ENCODE assay signal across 9 cellular contexts in the genomic region with DNA sequence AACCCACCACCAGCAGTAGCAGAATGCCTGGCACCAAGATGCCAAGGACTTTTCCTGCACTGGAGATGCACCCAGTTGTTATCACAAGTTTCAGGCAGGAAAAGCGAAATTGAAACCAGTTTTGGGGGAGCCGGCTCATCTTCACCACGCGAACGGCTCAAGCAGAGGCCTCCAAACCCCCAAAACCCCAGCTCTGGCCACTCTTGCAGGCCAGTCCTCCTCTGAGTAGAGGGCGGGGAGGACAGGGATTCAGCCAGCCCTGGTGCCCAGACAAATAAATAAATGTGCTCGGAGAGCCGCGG. TPM values are rescaled to one million over a fixed set of nuclear protein-coding genes. Genes with fewer than 3 reads are reported as not detected.
A peak's percentile ranks its signal among the peaks of the same experiment; 100 is the strongest.
DNase-seq lines count a peak whose midpoint lies in the region; ATAC-seq, FAIRE-seq and TF ChIP-seq lines count a peak whose summit lies in the region.
"Had no signal": no experiment of that assay in that cellular context is flagged by ENCODE, and none has a peak within 500 bp of the region (broad histone marks: within the 10 kb centered on the region; RNA-seq: fewer than 3 reads in every experiment).

No MANE protein-coding gene starts in this region.

- peak overlapping the region; percentile 82 for H2AFZ ChIP-seq in OCI-LY7 (ENCODE audit: low read length)
- H2AFZ ChIP-seq in HepG2 (ENCODE audit: low read length), result peak overlapping the region; percentile 95

- in situ Hi-C loops in HepG2 (cut with HindIII; ENCODE audit: extremely low pct_ligation_motif_present, low pct_unique_long_range_greater_than_20kb), result loop anchor here (5.0 to 10.0 kb wide), 3 partner anchors 75 to 948 kb away; no protein-coding TSS in a partner anchor

- H3K36me3 Mint-ChIP-seq in CD8-positive, alpha-beta memory T cell, result peaks cover 0 to 30% (median 0%) of the 10 kb centered on the region in 3 donors

- CTCF ChIA-PET in CD8-positive, alpha-beta memory T cell (lab: Charles Lee), result interaction anchor here (0.9 to 6.4 kb wide), 18 partner anchors 9 to 234 kb away, joined by 3 to 144 read pairs (median 8); a partner anchor contains a TSS
- CTCF ChIA-PET in OCI-LY7 (lab: Charles Lee; ENCODE audit: unreplicated experiment), result interaction anchor here (0.6 to 2.2 kb wide), 4 partner anchors 29 to 233 kb away, joined by 3 to 19 read pairs (median 5); no protein-coding TSS in a partner anchor
- CTCF ChIA-PET in HepG2 (lab: Yijun Ruan, JAX; ENCODE audit: low intra/inter-chr PET ratio, low total read pairs), result interaction anchor here (4.5 kb wide), 1 partner anchor 75 kb away, joined by 79 read pairs; no protein-coding TSS in a partner anchor

- H3K9me2 ChIP-seq in OCI-LY7 (ENCODE audit: insufficient read depth, low read length), result no peaks in the 10 kb centered on the region

- WGBS in HepG2 (ENCODE audit: low lambda C conversion rate), result 2% methylated on average over 9 of the region's 9 CpGs

- H3K4me1 Mint-ChIP-seq in CD8-positive, alpha-beta memory T cell, result peaks cover 46 to 57% (median 50%) of the 10 kb centered on the region in 3 donors

- no peaks in the 10 kb centered on the region for H4K20me1 ChIP-seq in OCI-LY7 (ENCODE audit: insufficient read depth, low read length)
- H4K20me1 ChIP-seq in HepG2 (ENCODE audit: insufficient read depth, low read length), result no peaks in the 10 kb centered on the region

- FAIRE-seq in bronchial epithelial cell (lab: Jason Lieb, UNC), result no peak
- no peak for FAIRE-seq in HepG2 (lab: Jason Lieb, UNC)

- peak overlapping the region; percentile 88 to 99 (median 96) for H3K27ac Mint-ChIP-seq in CD8-positive, alpha-beta memory T cell

- BruUV-seq in OCI-LY7 (replicated peaks; lab: Mats Ljungman, UMichigan), result no TSS peak
- BruUV-seq in HepG2 (replicated peaks; lab: Mats Ljungman, UMichigan), result TSS peak; percentile 76

- no peaks in the 10 kb centered on the region for H3K27me3 Mint-ChIP-seq in CD8-positive, alpha-beta memory T cell

- H3K4me3 Mint-ChIP-seq in CD8-positive, alpha-beta memory T cell, result peak overlapping the region; percentile 95 to 100 (median 99)

- no peak for TF ChIP-seq POLR2A in HepG2 (IDR thresholded peaks at IDR 0.05; ENCODE audit: insufficient read depth in 1 of 2, low read depth in 2 of 2, low read length in 2 of 2)

- H3K9me3 ChIP-seq in CD8-positive, alpha-beta memory T cell (ENCODE audit: low read length), result no peaks in the 10 kb centered on the region
- H3K9me3 ChIP-seq in OCI-LY7 (ENCODE audit: low read length), result no peaks in the 10 kb centered on the region
- H3K9me3 ChIP-seq in HepG2 (ENCODE audit: low read length), result no peaks in the 10 kb centered on the region
- no peaks in the 10 kb centered on the region for H3K9me3 ChIP-seq in thoracic aorta

- TF ChIP-seq EP300 in HepG2 (IDR thresholded peaks at IDR 0.05; ENCODE audit: low read depth in 2 of 2, low read length in 2 of 2) (no peak), HepG2 (CRISPR knock-in tag; IDR thresholded peaks at IDR 0.05; ENCODE audit: borderline replicate concordance) (no peak)

- no peaks in the 10 kb centered on the region for H3K27me3 ChIP-seq in CD8-positive, alpha-beta memory T cell (ENCODE audit: insufficient read depth, low read length, poor library complexity, severe bottlenecking)
- no peaks in the 10 kb centered on the region for H3K27me3 ChIP-seq in bronchial epithelial cell (ENCODE audit: control insufficient read depth, insufficient read depth, low read length)
- no peaks in the 10 kb centered on the region; a peak in 1 of 5 replicates for H3K27me3 ChIP-seq in HepG2 (ENCODE audit: control insufficient read depth in 1 of 2, insufficient read depth in 2 of 2, low read length in 2 of 2)
- no peaks in the 10 kb centered on the region for H3K27me3 ChIP-seq in thoracic aorta (replicated peaks; ENCODE audit: insufficient read depth)

- peak overlapping the region; percentile 65 for H3K9ac ChIP-seq in HepG2 (ENCODE audit: insufficient read depth, low read depth, low read length)

- POLR2A ChIA-PET in CD8-positive, alpha-beta memory T cell (lab: Charles Lee), result no interaction called here
- POLR2A ChIA-PET in OCI-LY7 (lab: Charles Lee) (interaction anchor here (0.6 to 1.7 kb wide), 4 partner anchors 30 to 232 kb away, joined by 3 to 12 read pairs (median 3); a partner anchor contains a TSS), HepG2 (lab: Yijun Ruan, JAX) (interaction anchor here (1.4 to 1.9 kb wide), 5 partner anchors 15 to 78 kb away, joined by 3 to 23 read pairs (median 7); a partner anchor contains a TSS)

- DNase-seq in CD8-positive, alpha-beta memory T cell, result peak in 4 of 5 donors; percentile 16 to 62 (median 46)
- DNase-seq in OCI-LY7 (ENCODE audit: low spot score) (peak; percentile 29), bronchial epithelial cell (ENCODE audit: low read depth) (no peak), HepG2 (ENCODE audit: low spot score) (no peak), thoracic aorta (ENCODE audit: low spot score) (no peak), GM03348 (ENCODE audit: low spot score) (no peak), NCI-H2107 (lab: John Stamatoyannopoulos, UW) (no peak)

- H3K36me3 ChIP-seq in CD8-positive, alpha-beta memory T cell (ENCODE audit: insufficient read depth, low read length), result no peaks in the 10 kb centered on the region
- H3K36me3 ChIP-seq in OCI-LY7 (ENCODE audit: insufficient read depth, low read length) (no peaks in the 10 kb centered on the region), bronchial epithelial cell (ENCODE audit: control insufficient read depth, insufficient read depth, low read length) (no peaks in the 10 kb centered on the region), HepG2 (replicated peaks in 1 of 2; ENCODE audit: control insufficient read depth in 1 of 2, insufficient read depth in 2 of 2, low read length in 2 of 2) (no peaks in the 10 kb centered on the region), thoracic aorta (no peaks in the 10 kb centered on the region)

- H3K4me2 ChIP-seq in OCI-LY7 (ENCODE audit: low read length) (peak overlapping the region; percentile 96), HepG2 (ENCODE audit: low read depth, low read length) (peak overlapping the region; percentile 98)

- ATAC-seq in GM21526 (IDR thresholded peaks at IDR 0.05; ENCODE audit: low FRiP score, unreplicated experiment) (peak; percentile 1), HepG2 (no peak), thoracic aorta (ENCODE audit: insufficient number of reproducible peaks, low FRiP score, low read depth) (no peak)

- intact Hi-C loops in OCI-LY7 (cut with micrococcal nuclease; ENCODE audit: unreplicated experiment) (loop anchor here (2.0 to 5.0 kb wide), 3 partner anchors 36 to 955 kb away; a partner anchor contains a TSS), HepG2 (cut with micrococcal nuclease; ENCODE audit: unreplicated experiment) (loop anchor here (1.0 kb wide), 1 partner anchor 110 kb away; no protein-coding TSS in a partner anchor)

- H3K4me1 ChIP-seq in CD8-positive, alpha-beta memory T cell (ENCODE audit: insufficient read depth, low read length), result peaks cover 31% of the 10 kb centered on the region
- H3K4me1 ChIP-seq in OCI-LY7 (ENCODE audit: insufficient read depth, low read length, poor library complexity, severe bottlenecking) (peaks cover 18% of the 10 kb centered on the region), HepG2 (ENCODE audit: insufficient read depth, low read length) (peaks cover 24% of the 10 kb centered on the region), thoracic aorta (ENCODE audit: control insufficient read depth in 1 of 2, low read depth in 2 of 2) (peaks cover 8 to 20% of the 10 kb centered on the region in 2 donors)

- H3K4me3 ChIP-seq in CD8-positive, alpha-beta memory T cell (ENCODE audit: low read length), result peak overlapping the region; percentile 92
- H3K4me3 ChIP-seq in OCI-LY7 (ENCODE audit: low read depth, low read length, poor library complexity, severe bottlenecking), result peak overlapping the region; percentile 81
- H3K4me3 ChIP-seq in bronchial epithelial cell (ENCODE audit: low read depth, low read length), result peak overlapping the region; percentile 54
- H3K4me3 ChIP-seq in HepG2 (replicated peaks in 1 of 3; ENCODE audit: insufficient read depth in 1 of 3, low read depth in 2 of 3, low read length in 3 of 3), result peak overlapping the region; percentile 82 to 98 (median 84)
- peak overlapping the region; percentile 86 for H3K4me3 ChIP-seq in thoracic aorta

- peak overlapping the region; percentile 86 for H3K27ac ChIP-seq in CD8-positive, alpha-beta memory T cell (ENCODE audit: low read depth, low read length)
- H3K27ac ChIP-seq in OCI-LY7 (ENCODE audit: low read depth, low read length, poor library complexity, severe bottlenecking) (peak overlapping the region; percentile 22), HepG2 (ENCODE audit: extremely low read length, insufficient read depth, low read length) (no peak overlapping the region), thoracic aorta (peak overlapping the region; percentile 40 to 59)

- peaks cover 16% of the 10 kb centered on the region; the same call in 1 of the 2 replicates for H3K79me2 ChIP-seq in OCI-LY7 (ENCODE audit: insufficient read depth, low read depth, low read length)
- no peaks in the 10 kb centered on the region for H3K79me2 ChIP-seq in HepG2 (ENCODE audit: insufficient read depth, low read length)

- TF ChIP-seq RAD21 in HepG2 (CRISPR knock-in tag; IDR thresholded peaks at IDR 0.05), result no peak

- H3K9me3 Mint-ChIP-seq in CD8-positive, alpha-beta memory T cell, result no peaks in the 10 kb centered on the region

- TF ChIP-seq CTCF in OCI-LY7 (conservative IDR thresholded peaks at IDR 0.05; ENCODE audit: low read length), result no peak
- no peak for TF ChIP-seq CTCF in bronchial epithelial cell (IDR thresholded peaks at IDR 0.05; ENCODE audit: insufficient read depth, low read length, severe bottlenecking)
- no peak for TF ChIP-seq CTCF in HepG2 (CRISPR knock-in tag; IDR thresholded peaks at IDR 0.05)
- no peak for TF ChIP-seq CTCF in thoracic aorta (IDR thresholded peaks at IDR 0.05)

RNA-seq across cellular contexts. Expression of a gene that starts 0.3 kb away (rescaled TPM):
- total RNA-seq in CD8-positive, alpha-beta memory T cell, result 10 to 100 TPM; 74.9 to 79.2 TPM
- polyA plus RNA-seq in CD8-positive, alpha-beta memory T cell, result 286 TPM
- total RNA-seq in OCI-LY7 (2014; rRNA removed; shearing (Covaris generic)), result 64.7 and 68.9 TPM in 2 replicates
- total RNA-seq in OCI-LY7 (2022) (51.7 and 56.1 TPM in 2 replicates), bronchial epithelial cell (7.4 and 13.6 TPM in 2 replicates), HepG2 (2016; rRNA removed; fragmentation: Illumina TruSeq; extraction: Trizol) (30.3 and 37.6 TPM in 2 replicates), thoracic aorta (10 to 100 TPM; 22.6 to 45.8 TPM)
- total RNA-seq in HepG2 (2016; cell fraction: cytosol; rRNA removed; fragmentation: Illumina TruSeq; extraction: Trizol; ENCODE audit: low read depth), result 17.4 and 20.5 TPM in 2 replicates
- 27.8 and 37.8 TPM in 2 replicates for total RNA-seq in HepG2 (2016; cell fraction: insoluble cytoplasmic fraction; rRNA removed; fragmentation: Illumina TruSeq; extraction: Trizol)
- 26.3 and 29.3 TPM in 2 replicates for total RNA-seq in HepG2 (2016; cell fraction: membrane; rRNA removed; fragmentation: Illumina TruSeq; extraction: Trizol)
- 9.1 and 12.2 TPM in 2 replicates for total RNA-seq in HepG2 (2016; cell fraction: nucleus; rRNA removed; fragmentation: Illumina TruSeq; extraction: Trizol)
- 30.4 and 38.3 TPM in 2 replicates for polyA plus RNA-seq in HepG2 (2011; rRNA removed)
- polyA plus RNA-seq in HepG2 (2011; cell fraction: cytosol; rRNA removed), result 42.3 and 44.9 TPM in 2 replicates
- 12.0 and 15.7 TPM in 2 replicates for polyA plus RNA-seq in HepG2 (2011; cell fraction: nucleus; rRNA removed)
- polyA plus RNA-seq in HepG2 (2012), result 27.5 and 35.0 TPM in 2 replicates
- polyA plus RNA-seq in HepG2 (2016; cell fraction: cytosol; fragmentation: Illumina TruSeq; extraction: Trizol; ENCODE audit: low read depth), result 27.4 and 32.1 TPM in 2 replicates
- polyA plus RNA-seq in HepG2 (2016; cell fraction: insoluble cytoplasmic fraction; fragmentation: Illumina TruSeq; extraction: Trizol; ENCODE audit: low read depth), result 54.7 and 56.6 TPM in 2 replicates
- polyA plus RNA-seq in HepG2 (2016; cell fraction: membrane; fragmentation: Illumina TruSeq; extraction: Trizol; ENCODE audit: low read depth), result 33.1 and 34.4 TPM in 2 replicates
- polyA plus RNA-seq in HepG2 (2016; cell fraction: nucleus; fragmentation: Illumina TruSeq; extraction: Trizol; ENCODE audit: insufficient read depth, low read depth), result 19.0 and 19.8 TPM in 2 replicates
- polyA minus RNA-seq in HepG2 (2011; rRNA and poly(A)+ RNA removed; ENCODE audit: low replicate concordance), result 2.5 and 57.1 TPM in 2 replicates
- polyA minus RNA-seq in HepG2 (2011; cell fraction: cytosol; rRNA and poly(A)+ RNA removed), result 10.2 and 16.3 TPM in 2 replicates
- polyA minus RNA-seq in HepG2 (2011; cell fraction: nucleus; rRNA and poly(A)+ RNA removed), result 3.5 and 6.6 TPM in 2 replicates

RNA-seq across cellular contexts. Expression of a gene that starts 29.8 kb away (rescaled TPM):
- total RNA-seq in CD8-positive, alpha-beta memory T cell, result not detected
- 0.16 TPM for polyA plus RNA-seq in CD8-positive, alpha-beta memory T cell
- not detected in 2 replicates for total RNA-seq in OCI-LY7 (2014; rRNA removed; shearing (Covaris generic))
- total RNA-seq in OCI-LY7 (2022) (not detected in 2 replicates), bronchial epithelial cell (not detected in 2 replicates), HepG2 (2016; rRNA removed; fragmentation: Illumina TruSeq; extraction: Trizol) (not detected in 2 replicates), thoracic aorta (not detected)
- total RNA-seq in HepG2 (2016; cell fraction: cytosol; rRNA removed; fragmentation: Illumina TruSeq; extraction: Trizol; ENCODE audit: low read depth), result not detected in 2 replicates
- total RNA-seq in HepG2 (2016; cell fraction: insoluble cytoplasmic fraction; rRNA removed; fragmentation: Illumina TruSeq; extraction: Trizol), result not detected in 2 replicates
- total RNA-seq in HepG2 (2016; cell fraction: membrane; rRNA removed; fragmentation: Illumina TruSeq; extraction: Trizol), result not detected in 2 replicates
- not detected in 2 replicates for total RNA-seq in HepG2 (2016; cell fraction: nucleus; rRNA removed; fragmentation: Illumina TruSeq; extraction: Trizol)
- polyA plus RNA-seq in HepG2 (2011; rRNA removed), result 0.04 TPM in 1 of 2 replicates, not detected in the other
- polyA plus RNA-seq in HepG2 (2011; cell fraction: cytosol; rRNA removed), result not detected in 2 replicates
- not detected in 2 replicates for polyA plus RNA-seq in HepG2 (2011; cell fraction: nucleus; rRNA removed)
- not detected in 2 replicates for polyA plus RNA-seq in HepG2 (2012)
- polyA plus RNA-seq in HepG2 (2016; cell fraction: cytosol; fragmentation: Illumina TruSeq; extraction: Trizol; ENCODE audit: low read depth), result not detected in 2 replicates
- polyA plus RNA-seq in HepG2 (2016; cell fraction: insoluble cytoplasmic fraction; fragmentation: Illumina TruSeq; extraction: Trizol; ENCODE audit: low read depth), result not detected in 2 replicates
- polyA plus RNA-seq in HepG2 (2016; cell fraction: membrane; fragmentation: Illumina TruSeq; extraction: Trizol; ENCODE audit: low read depth), result not detected in 2 replicates
- polyA plus RNA-seq in HepG2 (2016; cell fraction: nucleus; fragmentation: Illumina TruSeq; extraction: Trizol; ENCODE audit: insufficient read depth, low read depth), result not detected in 2 replicates
- polyA minus RNA-seq in HepG2 (2011; rRNA and poly(A)+ RNA removed; ENCODE audit: low replicate concordance), result not detected in 2 replicates
- polyA minus RNA-seq in HepG2 (2011; cell fraction: cytosol; rRNA and poly(A)+ RNA removed), result not detected in 2 replicates
- not detected in 2 replicates for polyA minus RNA-seq in HepG2 (2011; cell fraction: nucleus; rRNA and poly(A)+ RNA removed)
- total RNA-seq: T-helper 1 cell treated with Interleukin-12 subunit alpha and Interleukin-12 subunit beta and Interleukin-4 antibody, amounts not matched to agents 30 ng/mL and 1 ng/mL, for 36 hours had no signal

RNA-seq across cellular contexts. Expression of a gene that starts 30.3 kb away (rescaled TPM):
- not detected for total RNA-seq in CD8-positive, alpha-beta memory T cell
- polyA plus RNA-seq in CD8-positive, alpha-beta memory T cell, result not detected
- total RNA-seq in OCI-LY7 (2014; rRNA removed; shearing (Covaris generic)), result not detected in 2 replicates
- total RNA-seq in OCI-LY7 (2022), result not detected in 2 replicates
- 1.3 and 2.0 TPM in 2 replicates for total RNA-seq in bronchial epithelial cell
- total RNA-seq in HepG2 (2016; rRNA removed; fragmentation: Illumina TruSeq; extraction: Trizol), result 1.6 and 2.0 TPM in 2 replicates
- 0.71 TPM in 2 replicates for total RNA-seq in HepG2 (2016; cell fraction: cytosol; rRNA removed; fragmentation: Illumina TruSeq; extraction: Trizol; ENCODE audit: low read depth)
- 1.5 and 1.9 TPM in 2 replicates for total RNA-seq in HepG2 (2016; cell fraction: insoluble cytoplasmic fraction; rRNA removed; fragmentation: Illumina TruSeq; extraction: Trizol)
- 0.87 and 1.2 TPM in 2 replicates for total RNA-seq in HepG2 (2016; cell fraction: membrane; rRNA removed; fragmentation: Illumina TruSeq; extraction: Trizol)
- total RNA-seq in HepG2 (2016; cell fraction: nucleus; rRNA removed; fragmentation: Illumina TruSeq; extraction: Trizol), result 3.8 and 5.3 TPM in 2 replicates
- 10.4 and 23.3 TPM in 2 replicates for polyA plus RNA-seq in HepG2 (2011; rRNA removed)
- polyA plus RNA-seq in HepG2 (2011; cell fraction: cytosol; rRNA removed), result 10.6 and 20.0 TPM in 2 replicates
- polyA plus RNA-seq in HepG2 (2011; cell fraction: nucleus; rRNA removed), result 13.7 and 21.4 TPM in 2 replicates
- 10.2 and 20.7 TPM in 2 replicates for polyA plus RNA-seq in HepG2 (2012)
- polyA plus RNA-seq in HepG2 (2016; cell fraction: cytosol; fragmentation: Illumina TruSeq; extraction: Trizol; ENCODE audit: low read depth), result 2.0 and 2.4 TPM in 2 replicates
- polyA plus RNA-seq in HepG2 (2016; cell fraction: insoluble cytoplasmic fraction; fragmentation: Illumina TruSeq; extraction: Trizol; ENCODE audit: low read depth), result 5.1 and 5.2 TPM in 2 replicates
- 2.1 and 3.4 TPM in 2 replicates for polyA plus RNA-seq in HepG2 (2016; cell fraction: membrane; fragmentation: Illumina TruSeq; extraction: Trizol; ENCODE audit: low read depth)
- 15.9 and 17.7 TPM in 2 replicates for polyA plus RNA-seq in HepG2 (2016; cell fraction: nucleus; fragmentation: Illumina TruSeq; extraction: Trizol; ENCODE audit: insufficient read depth, low read depth)
- 8.2 TPM in 1 of 2 replicates, not detected in the other for polyA minus RNA-seq in HepG2 (2011; rRNA and poly(A)+ RNA removed; ENCODE audit: low replicate concordance)
- 4.2 and 11.2 TPM in 2 replicates for polyA minus RNA-seq in HepG2 (2011; cell fraction: cytosol; rRNA and poly(A)+ RNA removed)
- 2.2 and 7.8 TPM in 2 replicates for polyA minus RNA-seq in HepG2 (2011; cell fraction: nucleus; rRNA and poly(A)+ RNA removed)
- 100 to 1,000 TPM; 674 to 695 TPM for total RNA-seq in thoracic aorta

RNA-seq across cellular contexts. Expression of a gene that starts 36.6 kb away (rescaled TPM):
- 100 to 1,000 TPM; 151 to 154 TPM for total RNA-seq in CD8-positive, alpha-beta memory T cell
- polyA plus RNA-seq in CD8-positive, alpha-beta memory T cell, result 72.2 TPM
- 163 and 195 TPM in 2 replicates for total RNA-seq in OCI-LY7 (2014; rRNA removed; shearing (Covaris generic))
- total RNA-seq in OCI-LY7 (2022), result 204 and 258 TPM in 2 replicates
- total RNA-seq in bronchial epithelial cell, result 71.2 and 86.9 TPM in 2 replicates
- 82.2 and 103 TPM in 2 replicates for total RNA-seq in HepG2 (2016; rRNA removed; fragmentation: Illumina TruSeq; extraction: Trizol)
- total RNA-seq in HepG2 (2016; cell fraction: cytosol; rRNA removed; fragmentation: Illumina TruSeq; extraction: Trizol; ENCODE audit: low read depth), result 40.9 and 52.7 TPM in 2 replicates
- 87.8 and 108 TPM in 2 replicates for total RNA-seq in HepG2 (2016; cell fraction: insoluble cytoplasmic fraction; rRNA removed; fragmentation: Illumina TruSeq; extraction: Trizol)
- total RNA-seq in HepG2 (2016; cell fraction: membrane; rRNA removed; fragmentation: Illumina TruSeq; extraction: Trizol), result 48.0 and 65.2 TPM in 2 replicates
- total RNA-seq in HepG2 (2016; cell fraction: nucleus; rRNA removed; fragmentation: Illumina TruSeq; extraction: Trizol), result 27.4 and 31.3 TPM in 2 replicates
- 56.3 and 67.8 TPM in 2 replicates for polyA plus RNA-seq in HepG2 (2011; rRNA removed)
- 81.8 and 94.3 TPM in 2 replicates for polyA plus RNA-seq in HepG2 (2011; cell fraction: cytosol; rRNA removed)
- polyA plus RNA-seq in HepG2 (2011; cell fraction: nucleus; rRNA removed), result 18.2 and 20.2 TPM in 2 replicates
- polyA plus RNA-seq in HepG2 (2012), result 46.7 and 55.3 TPM in 2 replicates
- 53.7 and 66.6 TPM in 2 replicates for polyA plus RNA-seq in HepG2 (2016; cell fraction: cytosol; fragmentation: Illumina TruSeq; extraction: Trizol; ENCODE audit: low read depth)
- polyA plus RNA-seq in HepG2 (2016; cell fraction: insoluble cytoplasmic fraction; fragmentation: Illumina TruSeq; extraction: Trizol; ENCODE audit: low read depth), result 106 and 130 TPM in 2 replicates
- 52.5 and 68.9 TPM in 2 replicates for polyA plus RNA-seq in HepG2 (2016; cell fraction: membrane; fragmentation: Illumina TruSeq; extraction: Trizol; ENCODE audit: low read depth)
- polyA plus RNA-seq in HepG2 (2016; cell fraction: nucleus; fragmentation: Illumina TruSeq; extraction: Trizol; ENCODE audit: insufficient read depth, low read depth), result 53.7 and 58.9 TPM in 2 replicates
- 28.3 and 58.4 TPM in 2 replicates for polyA minus RNA-seq in HepG2 (2011; rRNA and poly(A)+ RNA removed; ENCODE audit: low replicate concordance)
- polyA minus RNA-seq in HepG2 (2011; cell fraction: cytosol; rRNA and poly(A)+ RNA removed), result 7.7 and 8.8 TPM in 2 replicates
- 11.8 and 13.6 TPM in 2 replicates for polyA minus RNA-seq in HepG2 (2011; cell fraction: nucleus; rRNA and poly(A)+ RNA removed)
- 10 to 100 TPM; 19.5 to 33.5 TPM for total RNA-seq in thoracic aorta

RNA-seq across cellular contexts. Expression of a gene that starts 51.7 kb away (rescaled TPM):
- 10 to 100 TPM; 24.2 to 25.3 TPM for total RNA-seq in CD8-positive, alpha-beta memory T cell
- polyA plus RNA-seq in CD8-positive, alpha-beta memory T cell, result 23.5 TPM
- 47.1 and 61.1 TPM in 2 replicates for total RNA-seq in OCI-LY7 (2014; rRNA removed; shearing (Covaris generic))
- total RNA-seq in OCI-LY7 (2022) (78.6 and 87.0 TPM in 2 replicates), bronchial epithelial cell (1.0 and 1.3 TPM in 2 replicates), HepG2 (2016; rRNA removed; fragmentation: Illumina TruSeq; extraction: Trizol) (40.0 and 72.3 TPM in 2 replicates), thoracic aorta (10 to 100 TPM; 16.6 to 23.6 TPM)
- 44.5 and 47.1 TPM in 2 replicates for total RNA-seq in HepG2 (2016; cell fraction: cytosol; rRNA removed; fragmentation: Illumina TruSeq; extraction: Trizol; ENCODE audit: low read depth)
- total RNA-seq in HepG2 (2016; cell fraction: insoluble cytoplasmic fraction; rRNA removed; fragmentation: Illumina TruSeq; extraction: Trizol), result 32.3 and 72.1 TPM in 2 replicates
- 63.3 and 69.6 TPM in 2 replicates for total RNA-seq in HepG2 (2016; cell fraction: membrane; rRNA removed; fragmentation: Illumina TruSeq; extraction: Trizol)
- total RNA-seq in HepG2 (2016; cell fraction: nucleus; rRNA removed; fragmentation: Illumina TruSeq; extraction: Trizol), result 64.1 and 81.7 TPM in 2 replicates
- polyA plus RNA-seq in HepG2 (2011; rRNA removed), result 87.6 and 124 TPM in 2 replicates
- polyA plus RNA-seq in HepG2 (2011; cell fraction: cytosol; rRNA removed), result 96.8 and 105 TPM in 2 replicates
- 190 and 210 TPM in 2 replicates for polyA plus RNA-seq in HepG2 (2011; cell fraction: nucleus; rRNA removed)
- 61.9 and 91.6 TPM in 2 replicates for polyA plus RNA-seq in HepG2 (2012)
- polyA plus RNA-seq in HepG2 (2016; cell fraction: cytosol; fragmentation: Illumina TruSeq; extraction: Trizol; ENCODE audit: low read depth), result 41.6 and 44.0 TPM in 2 replicates
- polyA plus RNA-seq in HepG2 (2016; cell fraction: insoluble cytoplasmic fraction; fragmentation: Illumina TruSeq; extraction: Trizol; ENCODE audit: low read depth), result 33.2 and 41.2 TPM in 2 replicates
- 58.0 and 63.5 TPM in 2 replicates for polyA plus RNA-seq in HepG2 (2016; cell fraction: membrane; fragmentation: Illumina TruSeq; extraction: Trizol; ENCODE audit: low read depth)
- 111 TPM in 2 replicates for polyA plus RNA-seq in HepG2 (2016; cell fraction: nucleus; fragmentation: Illumina TruSeq; extraction: Trizol; ENCODE audit: insufficient read depth, low read depth)
- polyA minus RNA-seq in HepG2 (2011; rRNA and poly(A)+ RNA removed; ENCODE audit: low replicate concordance), result 1.5 and 247 TPM in 2 replicates
- 58.2 and 68.6 TPM in 2 replicates for polyA minus RNA-seq in HepG2 (2011; cell fraction: cytosol; rRNA and poly(A)+ RNA removed)
- 75.4 and 86.5 TPM in 2 replicates for polyA minus RNA-seq in HepG2 (2011; cell fraction: nucleus; rRNA and poly(A)+ RNA removed)

Comparison
In these comparisons a context has a peak if more than half of its experiments do, and no peak if none do; other contexts are left out.
1. DNase-seq: peak in CD8-positive, alpha-beta memory T cell (4 of 5) and OCI-LY7 (single experiment); none in bronchial epithelial cell (single experiment), HepG2 (single experiment), thoracic aorta (single experiment), GM03348 (single experiment) and NCI-H2107 (single experiment).
2. RNA of a gene that starts 30.3 kb away (total RNA-seq): 674 to 695 TPM in thoracic aorta; 0.71 to 5.3 TPM in HepG2, 1.3 to 2.0 TPM in bronchial epithelial cell, not detected in CD8-positive, alpha-beta memory T cell and not detected in OCI-LY7; every median in the first group is over 100 times any median in the second.
3. Peak in every context shown above with its lines, with median percentiles within 50 percentile points of each other: H3K4me3 ChIP-seq.